Comparison of ENCODE assay signal across 23 cellular contexts in genomic region chr2:15626967-15627366, GRCh38. TPM values are rescaled to one million over a fixed set of nuclear protein-coding genes. Genes with fewer than 3 reads are reported as not detected.
DNase-seq lines count a peak whose midpoint lies in the region; ATAC-seq, FAIRE-seq and TF ChIP-seq lines count a peak whose summit lies in the region.
"Had no signal": no experiment of that assay in that cellular context is flagged by ENCODE, and none has a peak within 500 bp of the region (broad histone marks: within the 10 kb centered on the region; RNA-seq: fewer than 3 reads in every experiment).

No MANE protein-coding gene starts in this region.

- H3K27me3 ChIP-seq in cardiac muscle cell: no peaks in the 10 kb centered on the region
- H3K27me3 ChIP-seq in heart right ventricle: no peaks in the 10 kb centered on the region
- H3K27me3 ChIP-seq in bronchial epithelial cell (ENCODE audit: control insufficient read depth, insufficient read depth, low read length): no peaks in the 10 kb centered on the region
- H3K27me3 ChIP-seq: BLaER1 had no signal

- DNase-seq in activated T-cell treated with anti-CD3 and anti-CD28 coated beads, Interleukin-2, amount 50 U/mL, for 24 hours: no peak
- DNase-seq in activated T-cell treated with anti-CD3 and anti-CD28 coated beads, Interleukin-2, amount 50 U/mL, for 4 hours: no peak
- no peak for DNase-seq in cardiac muscle cell (ENCODE audit: low read depth in 1 of 2, low spot score in 1 of 2)
- DNase-seq in heart right ventricle: no peak
- no peak for DNase-seq in T-helper 17 cell
- peak; percentile 17 for DNase-seq in bronchial epithelial cell (ENCODE audit: low read depth)
- DNase-seq in activated CD4-positive, CD25-positive, alpha-beta regulatory T cell treated with anti-CD3 and anti-CD28 coated beads, Interleukin-2, amount 50 U/mL, for 72 hours: no peak
- DNase-seq: Caco-2; CD4-positive, CD25-positive, alpha-beta regulatory T cell; CD8-positive, alpha-beta T cell; DMS153; DND-41; H9; HFFc6 had no signal

- H3K27me3 Mint-ChIP-seq in activated T-cell treated with anti-CD3 and anti-CD28 coated beads, Interleukin-2, amount 50 U/mL, for 24 hours: no peaks in the 10 kb centered on the region
- no peaks in the 10 kb centered on the region for H3K27me3 Mint-ChIP-seq in activated T-cell treated with anti-CD3 and anti-CD28 coated beads, Interleukin-2, amount 50 U/mL, for 4 hours (ENCODE audit: low read depth)
- H3K27me3 Mint-ChIP-seq in T-helper 17 cell: no peaks in the 10 kb centered on the region
- H3K27me3 Mint-ChIP-seq: B cell; CD4-positive, CD25-positive, alpha-beta regulatory T cell had no signal

- H3K9me3 Mint-ChIP-seq in activated T-cell treated with anti-CD3 and anti-CD28 coated beads, Interleukin-2, amount 50 U/mL, for 24 hours: no peaks in the 10 kb centered on the region
- peaks cover 4% of the 10 kb centered on the region for H3K9me3 Mint-ChIP-seq in activated T-cell treated with anti-CD3 and anti-CD28 coated beads, Interleukin-2, amount 50 U/mL, for 4 hours
- H3K9me3 Mint-ChIP-seq: CD8-positive, alpha-beta T cell; GM23338; H9; HFFc6 had no signal

- peak overlapping the region; percentile 16 for H3K27ac ChIP-seq in cardiac muscle cell
- no peak overlapping the region for H3K27ac ChIP-seq in heart right ventricle
- H3K27ac ChIP-seq: 22Rv1, BLaER1, C4-2B had no signal

- peaks cover 73% of the 10 kb centered on the region for H3K36me3 ChIP-seq in cardiac muscle cell
- H3K36me3 ChIP-seq in heart right ventricle: peaks cover 0 to 100% (median 70%) of the 10 kb centered on the region in 9 donors
- H3K36me3 ChIP-seq in bronchial epithelial cell (ENCODE audit: control insufficient read depth, insufficient read depth, low read length): peaks cover 8% of the 10 kb centered on the region

- intact Hi-C loops in heart right ventricle (cut with DNase I): no loop called here

- H3K4me1 ChIP-seq in cardiac muscle cell (ENCODE audit: low read depth) (no peaks in the 10 kb centered on the region), heart right ventricle (peaks cover 0 to 17% (median 10%) of the 10 kb centered on the region in 9 donors)
- H3K4me1 ChIP-seq: BLaER1, Caco-2 had no signal

- FAIRE-seq in bronchial epithelial cell (lab: Jason Lieb, UNC): no peak
- FAIRE-seq: A204.1, G401.6, GM12892 had no signal

- no peaks in the 10 kb centered on the region for H3K4me1 Mint-ChIP-seq in activated T-cell treated with anti-CD3 and anti-CD28 coated beads, Interleukin-2, amount 50 U/mL, for 24 hours (ENCODE audit: low read depth)
- H3K4me1 Mint-ChIP-seq in activated T-cell treated with anti-CD3 and anti-CD28 coated beads, Interleukin-2, amount 50 U/mL, for 4 hours (ENCODE audit: low read depth): no peaks in the 10 kb centered on the region
- peaks cover 7% of the 10 kb centered on the region for H3K4me1 Mint-ChIP-seq in T-helper 17 cell
- H3K4me1 Mint-ChIP-seq: B cell, GM23338, H9 had no signal

- TF ChIP-seq CTCF in cardiac muscle cell (IDR thresholded peaks at IDR 0.05; ENCODE audit: low read depth, low read length) (no peak), heart right ventricle (IDR thresholded peaks at IDR 0.05) (no peak), bronchial epithelial cell (IDR thresholded peaks at IDR 0.05; ENCODE audit: insufficient read depth, low read length, severe bottlenecking) (no peak)

- H3K36me3 Mint-ChIP-seq in activated T-cell treated with anti-CD3 and anti-CD28 coated beads, Interleukin-2, amount 50 U/mL, for 24 hours (ENCODE audit: low read depth): peaks cover 96% of the 10 kb centered on the region
- peaks cover 39% of the 10 kb centered on the region for H3K36me3 Mint-ChIP-seq in activated T-cell treated with anti-CD3 and anti-CD28 coated beads, Interleukin-2, amount 50 U/mL, for 4 hours (ENCODE audit: insufficient read depth)
- peaks cover 13% of the 10 kb centered on the region for H3K36me3 Mint-ChIP-seq in T-helper 17 cell (ENCODE audit: low read depth)

- H3K9me3 ChIP-seq in cardiac muscle cell (ENCODE audit: low read depth) (no peaks in the 10 kb centered on the region), heart right ventricle (no peaks in the 10 kb centered on the region), T-helper 17 cell (ENCODE audit: control insufficient read depth, low read length, poor library complexity, severe bottlenecking) (no peaks in the 10 kb centered on the region)
- H3K9me3 ChIP-seq: BLaER1, Caco-2 had no signal

- H3K27ac Mint-ChIP-seq in activated T-cell treated with anti-CD3 and anti-CD28 coated beads, Interleukin-2, amount 50 U/mL, for 24 hours: peak overlapping the region; percentile 64
- H3K27ac Mint-ChIP-seq in T-helper 17 cell: peak overlapping the region; percentile 41
- H3K27ac Mint-ChIP-seq: B cell; CD4-positive, CD25-positive, alpha-beta regulatory T cell; GM23338; H9; HFFc6 had no signal

- no peak overlapping the region for H3K4me3 Mint-ChIP-seq in activated T-cell treated with anti-CD3 and anti-CD28 coated beads, Interleukin-2, amount 50 U/mL, for 24 hours
- no peak overlapping the region for H3K4me3 Mint-ChIP-seq in activated T-cell treated with anti-CD3 and anti-CD28 coated beads, Interleukin-2, amount 50 U/mL, for 4 hours
- H3K4me3 Mint-ChIP-seq in T-helper 17 cell: no peak overlapping the region
- H3K4me3 Mint-ChIP-seq: B cell; CD4-positive, CD25-positive, alpha-beta regulatory T cell; CD8-positive, alpha-beta T cell; GM23338; H9; HFFc6 had no signal

- ATAC-seq in activated T-cell treated with anti-CD3 and anti-CD28 coated beads, Interleukin-2, amount 50 U/mL, for 4 hours: no peak
- ATAC-seq in heart right ventricle (no peak), T-helper 17 cell (no peak), HG03520 (IDR thresholded peaks at IDR 0.05; ENCODE audit: unreplicated experiment) (no peak)
- ATAC-seq: CD8-positive, alpha-beta T cell; GM23338 had no signal

- H3K4me3 ChIP-seq in cardiac muscle cell: no peak overlapping the region
- no peak overlapping the region for H3K4me3 ChIP-seq in heart right ventricle
- no peak overlapping the region for H3K4me3 ChIP-seq in bronchial epithelial cell (ENCODE audit: low read depth, low read length)
- H3K4me3 ChIP-seq: BLaER1, GM23338 had no signal

RNA-seq across cellular contexts. Expression of gene DDX1, which starts 35.3 kb away (rescaled TPM):
- total RNA-seq in activated T-cell treated with anti-CD3 and anti-CD28 coated beads, Interleukin-2, amount 50 U/mL, for 4 hours: 100 to 1,000 TPM; 121 to 174 (median 128) TPM
- total RNA-seq in cardiac muscle cell (37.5 and 37.9 TPM in 2 replicates), heart right ventricle (100 to 1,000 TPM; 104 to 183 (median 167) TPM), T-helper 17 cell (10 to 100 TPM; 27.6 to 35.0 TPM), bronchial epithelial cell (68.2 and 81.3 TPM in 2 replicates)
- polyA plus RNA-seq in cardiac muscle cell (109 and 114 TPM in 2 replicates), heart right ventricle (10 to 100 TPM; 80.1 to 90.3 TPM)
